Comparison of ENCODE assay signal across 10 cellular contexts in genomic region chr21:38171723-38172344, GRCh38.
DNase-seq lines count a peak whose midpoint lies in the region; ATAC-seq, FAIRE-seq and TF ChIP-seq lines count a peak whose summit lies in the region.
"Had no signal": no experiment of that assay in that cellular context is flagged by ENCODE, and none has a peak within 500 bp of the region (broad histone marks: within the 10 kb centered on the region; RNA-seq: fewer than 3 reads in every experiment).

No MANE protein-coding gene starts in this region.

- DNase-seq in Right ventricle myocardium superior (no peak), right atrium auricular region (ENCODE audit: low spot score) (no peak), brain microvascular endothelial cell (peak; percentile 45), keratinocyte (ENCODE audit: low read depth, low spot score) (no peak), pons (ENCODE audit: low spot score) (no peak), left colon (no peak)

- H3K9me1 ChIP-seq in keratinocyte (ENCODE audit: control insufficient read depth, extremely low read depth, insufficient read depth, low read length): no peaks in the 10 kb centered on the region

- no peaks in the 10 kb centered on the region for H4K20me1 ChIP-seq in keratinocyte (ENCODE audit: control insufficient read depth, extremely low read depth, insufficient read depth, low read length)

- H3K4me1 ChIP-seq in right atrium auricular region (peaks cover 0 to 18% of the 10 kb centered on the region in 2 donors), keratinocyte (ENCODE audit: control insufficient read depth, extremely low read depth, insufficient read depth, low read length) (peaks cover 15% of the 10 kb centered on the region)

- no peaks in the 10 kb centered on the region for H3K36me3 ChIP-seq in right atrium auricular region
- H3K36me3 ChIP-seq in brain microvascular endothelial cell (replicated peaks): no peaks in the 10 kb centered on the region
- H3K36me3 ChIP-seq in keratinocyte (ENCODE audit: control insufficient read depth in 2 of 2, extremely low read depth in 1 of 2, insufficient read depth in 2 of 2, low read length in 2 of 2): no peaks in the 10 kb centered on the region
- H3K36me3 ChIP-seq: tibial nerve had no signal

- no peak overlapping the region for H2AFZ ChIP-seq in keratinocyte (ENCODE audit: control insufficient read depth, low read length)

- ATAC-seq in Right ventricle myocardium superior (ENCODE audit: poor library complexity) (peak; percentile 51), GM19463 (IDR thresholded peaks at IDR 0.05; ENCODE audit: unreplicated experiment) (no peak), left colon (no peak), GM19351 (IDR thresholded peaks at IDR 0.05; ENCODE audit: unreplicated experiment) (no peak)

- H3K4me3 ChIP-seq in right atrium auricular region (no peak overlapping the region), brain microvascular endothelial cell (ENCODE audit: low read depth, low read length) (no peak overlapping the region), keratinocyte (ENCODE audit: control insufficient read depth in 2 of 3, extremely low read depth in 1 of 3, insufficient read depth in 2 of 3, low read depth in 1 of 3, low read length in 3 of 3) (no peak overlapping the region)
- H3K4me3 ChIP-seq: tibial nerve had no signal

- intact Hi-C loops in Right ventricle myocardium superior (cut with DNase I): no loop called here
- intact Hi-C loops in left colon (cut with DNase I, micrococcal nuclease): no loop called here

- in situ Hi-C loops in brain microvascular endothelial cell (cut with HindIII; ENCODE audit: low pct_ligation_motif_present, low sequenced_read_pairs): no loop called here

- dilution Hi-C loops in keratinocyte (cut with MboI; ENCODE audit: extremely low pct_ligation_motif_present, low sequenced_read_pairs): no loop called here

- H3K9ac ChIP-seq in keratinocyte (ENCODE audit: control insufficient read depth, extremely low read depth, insufficient read depth, low read length): no peak overlapping the region

- TF ChIP-seq CTCF in right atrium auricular region (IDR thresholded peaks at IDR 0.05) (no peak), brain microvascular endothelial cell (IDR thresholded peaks at IDR 0.05; ENCODE audit: low read depth, low read length, missing control alignments) (peak; percentile 65), keratinocyte (optimal IDR thresholded peaks at IDR 0.05 in 1 of 3, IDR thresholded peaks at IDR 0.05 in 1 of 3, conservative IDR thresholded peaks at IDR 0.05 in 1 of 3; ENCODE audit: extremely low read depth in 1 of 3, insufficient read depth in 2 of 3, low read length in 3 of 3) (peak in 2 of 3 experiments; percentile 5 to 59)

- H3K27ac ChIP-seq in right atrium auricular region (no peak overlapping the region), brain microvascular endothelial cell (peak overlapping the region; percentile 38), keratinocyte (ENCODE audit: control insufficient read depth, insufficient read depth, low read length) (no peak overlapping the region)
- H3K27ac ChIP-seq: tibial nerve had no signal

- no peak for FAIRE-seq in keratinocyte (lab: Jason Lieb, UNC)
- FAIRE-seq: GM18507 had no signal

- no peaks in the 10 kb centered on the region for H3K79me2 ChIP-seq in keratinocyte (ENCODE audit: control insufficient read depth, insufficient read depth, low read length)

- H3K9me3 ChIP-seq in right atrium auricular region: no peaks in the 10 kb centered on the region
- no peaks in the 10 kb centered on the region for H3K9me3 ChIP-seq in keratinocyte (ENCODE audit: control insufficient read depth, low read depth, low read length)
- H3K9me3 ChIP-seq: tibial nerve had no signal

- H3K27me3 ChIP-seq in right atrium auricular region (no peaks in the 10 kb centered on the region), brain microvascular endothelial cell (replicated peaks) (no peaks in the 10 kb centered on the region), keratinocyte (ENCODE audit: control insufficient read depth, extremely low read depth, insufficient read depth, low read length) (no peaks in the 10 kb centered on the region)
- H3K27me3 ChIP-seq: tibial nerve had no signal

- no peak overlapping the region for H3K4me2 ChIP-seq in keratinocyte (ENCODE audit: control insufficient read depth, extremely low read depth, insufficient read depth, low read depth, low read length)

Comparison
In these comparisons a context has a peak if more than half of its experiments do, and no peak if none do; other contexts are left out.
1. CTCF ChIP-seq: peak in brain microvascular endothelial cell (single experiment) and keratinocyte (2 of 3); none in right atrium auricular region (0 of 2).